Comparison of ENCODE assay signal across 12 cellular contexts in genomic region chr20:11261533-11262000, GRCh38.
DNase-seq lines count a peak whose midpoint lies in the region; ATAC-seq, FAIRE-seq and TF ChIP-seq lines count a peak whose summit lies in the region.
"Had no signal": no experiment of that assay in that cellular context is flagged by ENCODE, and none has a peak within 500 bp of the region (broad histone marks: within the 10 kb centered on the region; RNA-seq: fewer than 3 reads in every experiment).

No MANE protein-coding gene starts in this region.

- 0 out of 4 replicates have a peak, but pooled peaks of 1 of the 2 experiments have one; percentile 11 for TF ChIP-seq EP300 in GM12878 (IDR thresholded peaks at IDR 0.05; ENCODE audit: borderline replicate concordance in 1 of 2, control insufficient read depth in 1 of 2, low read depth in 2 of 2, low read length in 2 of 2)

- TF ChIP-seq CTCF in GM10266 (IDR thresholded peaks at IDR 0.05; ENCODE audit: control insufficient read depth, insufficient read depth, low read depth, missing control alignments) (no peak), GM12878 (IDR thresholded peaks at IDR 0.05 in 2 of 3, conservative IDR thresholded peaks at IDR 0.05 in 1 of 3; ENCODE audit: control insufficient read depth in 2 of 3, extremely low read depth in 1 of 3, insufficient read depth in 1 of 3, low read depth in 3 of 3, low read length in 3 of 3) (no peak)

- no peak overlapping the region for H3K27ac ChIP-seq in GM12878 (ENCODE audit: control insufficient read depth, insufficient read depth)
- H3K27ac ChIP-seq: tibial artery had no signal

- H3K27me3 ChIP-seq in GM12878 (replicated peaks in 1 of 2; ENCODE audit: control insufficient read depth in 2 of 2, insufficient read depth in 2 of 2, low read length in 1 of 2), result no peaks in the 10 kb centered on the region
- H3K27me3 ChIP-seq: tibial artery had no signal

- ATAC-seq in HG03066 (IDR thresholded peaks at IDR 0.05; ENCODE audit: low read depth, unreplicated experiment), result peak; percentile 62
- ATAC-seq in GM12878, result peak; percentile 96

- WGBS in GM12878 (ENCODE audit: insufficient coverage, insufficient replicate concordance, low lambda C conversion rate, missing lambda C conversion rate), result 12% methylated on average over 5 of the region's 5 CpGs

- POLR2A ChIA-PET in GM12878 (lab: Charles Lee), result interaction anchor here (0.7 to 2.7 kb wide), 6 partner anchors 12 to 590 kb away, joined by 3 to 9 read pairs (median 3); no protein-coding TSS in a partner anchor

- H4K20me1 ChIP-seq in GM12878 (ENCODE audit: control insufficient read depth, insufficient read depth), result no peaks in the 10 kb centered on the region

- H3K36me3 ChIP-seq in GM12878 (ENCODE audit: control insufficient read depth in 2 of 2, insufficient read depth in 2 of 2, low read length in 1 of 2), result no peaks in the 10 kb centered on the region
- H3K36me3 ChIP-seq: tibial artery had no signal

- in situ Hi-C loops in GM12878 (cut with MboI), result no loop called here

- RAD21 ChIA-PET in GM12878 (lab: Charles Lee; ENCODE audit: unreplicated experiment), result interaction anchor here (0.8 to 4.6 kb wide), 17 partner anchors 13 to 785 kb away, joined by 3 to 22 read pairs (median 4); no protein-coding TSS in a partner anchor

- intact Hi-C loops in GM12878 (cut with micrococcal nuclease; ENCODE audit: unreplicated experiment), result loop anchor here (10.0 kb wide), 1 partner anchor 787 kb away; no protein-coding TSS in a partner anchor

- no peak for FAIRE-seq in GM12878 (lab: Jason Lieb, UNC)

- DNase-seq in GM10266 (ENCODE audit: extremely low spot score) (peak; percentile 30), GM12878 (ENCODE audit: low read depth, low spot score) (peak; percentile 38), non-pigmented ciliary epithelial cell (ENCODE audit: low read depth) (peak; percentile 79), NCI-H69 (lab: John Stamatoyannopoulos, UW) (no peak), NCI-H2171 treated with DMSO at 0.1 percent for 48 hours (lab: John Stamatoyannopoulos, UW) (no peak), occipital lobe (lab: John Stamatoyannopoulos, UW) (no peak)
- DNase-seq in activated effector memory CD4-positive, alpha-beta T cell treated with anti-CD3 and anti-CD28 coated beads, Interleukin-2, amount 50 U/mL, for 16 hours, result no peak
- DNase-seq: activated B cell treated with CpG ODN at 0.5 μM for 24 hours; activated naive CD4-positive, alpha-beta T cell treated with anti-CD3 and anti-CD28 coated beads, Interleukin-2, amount 10 ng/mL, durations not matched to agents 7 days and 5 days; DND-41; tibial artery had no signal

- peaks cover under 1% of the 10 kb centered on the region; the same call in 1 of the 2 replicates for H3K4me1 ChIP-seq in GM12878 (ENCODE audit: control insufficient read depth, insufficient read depth, low read length)
- H3K4me1 ChIP-seq: tibial artery had no signal

- no peak overlapping the region for H2AFZ ChIP-seq in GM12878 (ENCODE audit: control insufficient read depth, low read depth, low read length)

- no peaks in the 10 kb centered on the region for H3K79me2 ChIP-seq in GM12878 (ENCODE audit: control insufficient read depth, insufficient read depth, low read length)

- H3K4me2 ChIP-seq in GM12878 (ENCODE audit: control insufficient read depth, insufficient read depth), result no peak overlapping the region

- no TSS peak for BruUV-seq in GM12878 (replicated peaks; lab: Mats Ljungman, UMichigan)

- SMC1A ChIA-PET in GM12878 (lab: Charles Lee; ENCODE audit: uncharacterized antibody, unreplicated experiment), result interaction anchor here (0.9 to 6.9 kb wide), 18 partner anchors 9 to 590 kb away, joined by 3 to 57 read pairs (median 6); no protein-coding TSS in a partner anchor

- H3K9me3 ChIP-seq in GM12878 (replicated peaks; ENCODE audit: control insufficient read depth, insufficient read depth, low read length), result no peaks in the 10 kb centered on the region

- no peak for TF ChIP-seq RAD21 in GM12878 (IDR thresholded peaks at IDR 0.05; ENCODE audit: insufficient read depth, low read depth, low read length)

- no peak overlapping the region for H3K4me3 ChIP-seq in GM12878
- H3K4me3 ChIP-seq: tibial artery had no signal

- CTCF ChIA-PET in GM12878 (lab: Yijun Ruan, JAX), result interaction anchor here (1.0 to 5.7 kb wide), 12 partner anchors 9 to 590 kb away, joined by 3 to 42 read pairs (median 4); no protein-coding TSS in a partner anchor

- no peak for TF ChIP-seq POLR2A in GM12878 (IDR thresholded peaks at IDR 0.05; ENCODE audit: low read depth, low read length)

- H3K9ac ChIP-seq in GM12878 (ENCODE audit: control insufficient read depth, insufficient read depth, low read length), result no peak overlapping the region

TF ChIP-seq in GM12878, 131 proteins besides CTCF, POLR2A, EP300 and RAD21 (continues in another document):
- TF ChIP-seq RCOR1 (conservative IDR thresholded peaks at IDR 0.05; ENCODE audit: low read depth, low read length) (no peak), SMC3 (IDR thresholded peaks at IDR 0.05; ENCODE audit: borderline replicate concordance, low read length) (no peak), SMAD1 (IDR thresholded peaks at IDR 0.05; ENCODE audit: low read depth, partially characterized antibody) (no peak), FOXM1 (IDR thresholded peaks at IDR 0.05; ENCODE audit: low read depth, low read length) (0 out of 2 replicates have a peak, but pooled peaks have one; percentile 39), ZNF24 (IDR thresholded peaks at IDR 0.05) (no peak), SIX5 (IDR thresholded peaks at IDR 0.05; ENCODE audit: low read depth, low read length, severe bottlenecking) (no peak), USF2 (IDR thresholded peaks at IDR 0.05; ENCODE audit: borderline replicate concordance, low read depth, low read length) (no peak), HCFC1 (IDR thresholded peaks at IDR 0.05; ENCODE audit: low read length) (no peak), IKZF2 (IDR thresholded peaks at IDR 0.05) (peak; percentile 59 to 69; a peak in 2 of 4 replicates), KAT2A (conservative IDR thresholded peaks at IDR 0.05; ENCODE audit: control insufficient read depth, low read depth, low read length) (no peak), SREBF1 (IDR thresholded peaks at IDR 0.05; ENCODE audit: low read length) (no peak), PAX8 (IDR thresholded peaks at IDR 0.05) (no peak), ATF7 (IDR thresholded peaks at IDR 0.05; ENCODE audit: low read depth) (no peak), ZNF274 (IDR thresholded peaks at IDR 0.05; ENCODE audit: insufficient read depth, insufficient read length) (no peak), POLR2AphosphoS5 (IDR thresholded peaks at IDR 0.05; ENCODE audit: low read length) (no peak), USF1 (IDR thresholded peaks at IDR 0.05; ENCODE audit: borderline replicate concordance, extremely low read length, insufficient read depth, low read depth, low read length) (no peak), E2F8 (IDR thresholded peaks at IDR 0.05; ENCODE audit: low read depth, partially characterized antibody) (no peak), HDGF (IDR thresholded peaks at IDR 0.05) (no peak), EED (IDR thresholded peaks at IDR 0.05; ENCODE audit: low read depth) (no peak), BCL11A (IDR thresholded peaks at IDR 0.05; ENCODE audit: low read depth, low read length) (peak; percentile 65; the same call in 1 of the 2 replicates), MYC (IDR thresholded peaks at IDR 0.05; ENCODE audit: insufficient read depth, insufficient read length, insufficient replicate concordance, low read length, severe bottlenecking) (no peak)
- TF ChIP-seq, protein P1, sequence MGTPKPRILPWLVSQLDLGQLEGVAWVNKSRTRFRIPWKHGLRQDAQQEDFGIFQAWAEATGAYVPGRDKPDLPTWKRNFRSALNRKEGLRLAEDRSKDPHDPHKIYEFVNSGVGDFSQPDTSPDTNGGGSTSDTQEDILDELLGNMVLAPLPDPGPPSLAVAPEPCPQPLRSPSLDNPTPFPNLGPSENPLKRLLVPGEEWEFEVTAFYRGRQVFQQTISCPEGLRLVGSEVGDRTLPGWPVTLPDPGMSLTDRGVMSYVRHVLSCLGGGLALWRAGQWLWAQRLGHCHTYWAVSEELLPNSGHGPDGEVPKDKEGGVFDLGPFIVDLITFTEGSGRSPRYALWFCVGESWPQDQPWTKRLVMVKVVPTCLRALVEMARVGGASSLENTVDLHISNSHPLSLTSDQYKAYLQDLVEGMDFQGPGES (IDR thresholded peaks at IDR 0.05), result no peak

Comparison
In these comparisons a context has a peak if more than half of its experiments do, and no peak if none do; other contexts are left out.
1. DNase-seq: peak in GM10266 (single experiment), GM12878 (single experiment) and non-pigmented ciliary epithelial cell (single experiment); none in NCI-H69 (single experiment), NCI-H2171 treated with DMSO at 0.1 percent for 48 hours (single experiment), occipital lobe (single experiment) and activated effector memory CD4-positive, alpha-beta T cell treated with anti-CD3 and anti-CD28 coated beads, Interleukin-2, amount 50 U/mL, for 16 hours (single experiment).